11 cellular contexts compared by ENCODE assay signal in genomic region chr3:47019201-47019600, GRCh38. TPM values are rescaled to one million over a fixed set of nuclear protein-coding genes. Genes with fewer than 3 reads are reported as not detected.
DNase-seq lines count a peak whose midpoint lies in the region; ATAC-seq and TF ChIP-seq lines count a peak whose summit lies in the region.
"Had no signal": no experiment of that assay in that cellular context is flagged by ENCODE, and none has a peak within 500 bp of the region (broad histone marks: within the 10 kb centered on the region; RNA-seq: fewer than 3 reads in every experiment).

No MANE protein-coding gene starts in this region.

- H3K27me3 ChIP-seq in GM23248 (replicated peaks; ENCODE audit: insufficient read depth) (no peaks in the 10 kb centered on the region), psoas muscle (ENCODE audit: insufficient read depth in 3 of 3, low read length in 2 of 3) (no peaks in the 10 kb centered on the region), testis (no peaks in the 10 kb centered on the region)

- H3K9me3 ChIP-seq in GM23248 (ENCODE audit: low read depth) (no peaks in the 10 kb centered on the region), psoas muscle (no peaks in the 10 kb centered on the region), testis (no peaks in the 10 kb centered on the region)

- H3K4me3 ChIP-seq in GM23248: no peak overlapping the region
- H3K4me3 ChIP-seq in psoas muscle: no peak overlapping the region
- H3K4me3 ChIP-seq in testis: no peak overlapping the region

- DNase-seq in DMS53 (lab: John Stamatoyannopoulos, UW): peak; percentile 1
- no peak for DNase-seq in DMS53 treated with DMSO at 0.1 percent for 48 hours (lab: John Stamatoyannopoulos, UW; ENCODE audit: unreplicated experiment)
- DNase-seq in GM23248: peak; percentile 34
- peak; percentile 47 for DNase-seq in activated CD4-positive, alpha-beta memory T cell treated with anti-CD3 and anti-CD28 coated beads, Interleukin-2, amount 10 ng/mL, durations not matched to agents 7 days and 5 days
- no peak for DNase-seq in psoas muscle
- no peak for DNase-seq in NCI-H146 (lab: John Stamatoyannopoulos, UW)
- no peak for DNase-seq in NK-92 treated with Interleukin-12 subunit alpha and Interleukin-12 subunit beta, amount 100 ng/mL, for 24 hours (lab: John Stamatoyannopoulos, UW)
- DNase-seq in testis: no peak
- DNase-seq: mesendoderm, NCI-H2107 had no signal

- H3K4me2 ChIP-seq in GM23248 (ENCODE audit: unreplicated experiment): no peak overlapping the region

- H3K9ac ChIP-seq in GM23248: no peak overlapping the region

- no peak overlapping the region for H2AFZ ChIP-seq in GM23248

- H3F3A ChIP-seq in GM23248 (ENCODE audit: insufficient read depth): peaks cover 44% of the 10 kb centered on the region

- H3K36me3 ChIP-seq in GM23248 (ENCODE audit: low read depth) (peaks cover 7% of the 10 kb centered on the region; the same call in 1 of the 2 replicates), psoas muscle (ENCODE audit: insufficient read depth in 1 of 2, low read depth in 1 of 2) (peaks cover 11 to 50% of the 10 kb centered on the region in 2 donors), testis (ENCODE audit: low read depth, missing control alignments) (no peaks in the 10 kb centered on the region)

- no peak for TF ChIP-seq CTCF in psoas muscle (IDR thresholded peaks at IDR 0.05)
- TF ChIP-seq CTCF in testis (IDR thresholded peaks at IDR 0.05): no peak

- H3K9me2 ChIP-seq in GM23248 (ENCODE audit: insufficient read depth): no peaks in the 10 kb centered on the region

- CTCF ChIA-PET in activated CD4-positive, alpha-beta memory T cell treated with anti-CD3 and anti-CD28 coated beads, Interleukin-2, amount 10 ng/mL, durations not matched to agents 7 days and 5 days (lab: Charles Lee): interaction anchor here (1.2 kb wide), 1 partner anchor 9 kb away, joined by 3 read pairs; no protein-coding TSS in a partner anchor

- H3K27ac ChIP-seq in GM23248: no peak overlapping the region
- H3K27ac ChIP-seq in psoas muscle: peak overlapping the region; percentile 54
- no peak overlapping the region for H3K27ac ChIP-seq in testis
- H3K27ac ChIP-seq: 22Rv1 had no signal

- ATAC-seq in psoas muscle: no peak

- 94 to 100% methylated on average over 1 of the region's 1 CpG for WGBS in GM23248 (ENCODE audit: low coverage in 1 of 2, low lambda C conversion rate in 2 of 2, missing lambda C conversion rate in 2 of 2), 2 experiments
- WGBS in psoas muscle, 3 donors: 86 to 100% (median 98%) methylated on average over 1 of the region's 1 CpG
- 90 to 100% methylated on average over 1 of the region's 1 CpG for WGBS in testis, 2 donors

- in situ Hi-C loops in GM23248 (cut with MboI): no loop called here

- H3K4me1 ChIP-seq in GM23248 (ENCODE audit: insufficient read depth): peaks cover 36% of the 10 kb centered on the region
- H3K4me1 ChIP-seq in psoas muscle: peaks cover 37% of the 10 kb centered on the region
- H3K4me1 ChIP-seq in testis: peaks cover 5% of the 10 kb centered on the region

- H3K36me3 Mint-ChIP-seq in activated CD4-positive, alpha-beta memory T cell treated with anti-CD3 and anti-CD28 coated beads, Interleukin-2, amount 10 ng/mL, durations not matched to agents 7 days and 5 days (ENCODE audit: low read depth): peaks cover 36% of the 10 kb centered on the region

- no peak overlapping the region for H3K4me3 Mint-ChIP-seq in activated CD4-positive, alpha-beta memory T cell treated with anti-CD3 and anti-CD28 coated beads, Interleukin-2, amount 10 ng/mL, durations not matched to agents 7 days and 5 days

- POLR2A ChIA-PET in activated CD4-positive, alpha-beta memory T cell treated with anti-CD3 and anti-CD28 coated beads, Interleukin-2, amount 10 ng/mL, durations not matched to agents 7 days and 5 days (lab: Charles Lee): interaction anchor here (1.2 to 3.2 kb wide), 7 partner anchors 11 to 145 kb away, joined by 4 to 24 read pairs (median 5); partner anchors contain the start of genes NBEAL2 and SETD2

- H3K27ac Mint-ChIP-seq in activated CD4-positive, alpha-beta memory T cell treated with anti-CD3 and anti-CD28 coated beads, Interleukin-2, amount 10 ng/mL, durations not matched to agents 7 days and 5 days: peak overlapping the region; percentile 69

- intact Hi-C loops in psoas muscle (cut with DNase I) (no loop called here), testis (cut with DNase I; ENCODE audit: low total_unique reads) (no loop called here)

- peaks cover 58% of the 10 kb centered on the region for H3K4me1 Mint-ChIP-seq in activated CD4-positive, alpha-beta memory T cell treated with anti-CD3 and anti-CD28 coated beads, Interleukin-2, amount 10 ng/mL, durations not matched to agents 7 days and 5 days

- no peaks in the 10 kb centered on the region for H4K20me1 ChIP-seq in GM23248 (ENCODE audit: insufficient read depth)

- H3K79me2 ChIP-seq in GM23248 (ENCODE audit: insufficient read depth): peaks cover 58% of the 10 kb centered on the region

- no peaks in the 10 kb centered on the region for H3K9me3 Mint-ChIP-seq in activated CD4-positive, alpha-beta memory T cell treated with anti-CD3 and anti-CD28 coated beads, Interleukin-2, amount 10 ng/mL, durations not matched to agents 7 days and 5 days

- no peak for TF ChIP-seq POLR2A in testis (IDR thresholded peaks at IDR 0.05)

- H3K27me3 Mint-ChIP-seq in activated CD4-positive, alpha-beta memory T cell treated with anti-CD3 and anti-CD28 coated beads, Interleukin-2, amount 10 ng/mL, durations not matched to agents 7 days and 5 days: no peaks in the 10 kb centered on the region

RNA-seq across cellular contexts. Expression of gene NBEAL2, which starts 39.7 kb away (rescaled TPM):
- 2.8 and 4.7 TPM in 2 replicates for total RNA-seq in GM23248 (2014; rRNA removed; shearing (Covaris generic))
- polyA plus RNA-seq in GM23248 (2016; fragmentation: Nextera tagmentation; extraction: Ambion mirVana) (0.94 and 1.2 TPM in 2 replicates), psoas muscle (10 to 100 TPM in 1 of 3 donors, 1 to 10 TPM in 2; 5.4 to 13.0 (median 6.4) TPM), testis (ENCODE audit: insufficient read depth, low read depth, low replicate concordance) (16.2 TPM)
- 100 to 1,000 TPM; 254 to 267 TPM for total RNA-seq in activated CD4-positive, alpha-beta memory T cell treated with anti-CD3 and anti-CD28 coated beads, Interleukin-2, amount 10 ng/mL, durations not matched to agents 7 days and 5 days
- total RNA-seq in psoas muscle (10 to 100 TPM in 1 of 4 donors, 1 to 10 TPM in 3; 7.3 to 11.2 (median 7.7) TPM), testis (10 to 100 TPM; 40.2 to 44.8 TPM)

RNA-seq across cellular contexts. Expression of gene CCDC12, which starts 42.7 kb away (rescaled TPM):
- total RNA-seq in GM23248 (2014; rRNA removed; shearing (Covaris generic)): 15.2 and 17.4 TPM in 2 replicates
- polyA plus RNA-seq in GM23248 (2016; fragmentation: Nextera tagmentation; extraction: Ambion mirVana): 42.7 and 43.8 TPM in 2 replicates
- total RNA-seq in activated CD4-positive, alpha-beta memory T cell treated with anti-CD3 and anti-CD28 coated beads, Interleukin-2, amount 10 ng/mL, durations not matched to agents 7 days and 5 days: 10 to 100 TPM; 55.0 to 56.7 TPM
- 10 to 100 TPM; 25.1 to 36.4 (median 34.9) TPM for total RNA-seq in psoas muscle
- polyA plus RNA-seq in psoas muscle: 10 to 100 TPM; 47.0 to 69.8 (median 55.5) TPM
- 10 to 100 TPM; 59.6 to 66.6 TPM for total RNA-seq in testis
- 43.3 TPM for polyA plus RNA-seq in testis (ENCODE audit: insufficient read depth, low read depth, low replicate concordance)

Comparison
In these comparisons a context has a peak if more than half of its experiments do, and no peak if none do; other contexts are left out.
1. DNase-seq: peak in DMS53 (single experiment), GM23248 (single experiment) and activated CD4-positive, alpha-beta memory T cell treated with anti-CD3 and anti-CD28 coated beads, Interleukin-2, amount 10 ng/mL, durations not matched to agents 7 days and 5 days (single experiment); none in DMS53 treated with DMSO at 0.1 percent for 48 hours (single experiment), psoas muscle (0 of 2), NCI-H146 (single experiment), NK-92 treated with Interleukin-12 subunit alpha and Interleukin-12 subunit beta, amount 100 ng/mL, for 24 hours (single experiment) and testis (single experiment).
2. RNA of gene NBEAL2, which starts 39.7 kb away (total RNA-seq): 254 to 267 TPM in activated CD4-positive, alpha-beta memory T cell treated with anti-CD3 and anti-CD28 coated beads, Interleukin-2, amount 10 ng/mL, durations not matched to agents 7 days and 5 days; 40.2 to 44.8 TPM in testis, 7.3 to 11.2 TPM in psoas muscle and 2.8 to 4.7 TPM in GM23248; every median in the first group is over 4 times any median in the second.